Comparison of ENCODE assay signal across 19 cellular contexts in the genomic region with DNA sequence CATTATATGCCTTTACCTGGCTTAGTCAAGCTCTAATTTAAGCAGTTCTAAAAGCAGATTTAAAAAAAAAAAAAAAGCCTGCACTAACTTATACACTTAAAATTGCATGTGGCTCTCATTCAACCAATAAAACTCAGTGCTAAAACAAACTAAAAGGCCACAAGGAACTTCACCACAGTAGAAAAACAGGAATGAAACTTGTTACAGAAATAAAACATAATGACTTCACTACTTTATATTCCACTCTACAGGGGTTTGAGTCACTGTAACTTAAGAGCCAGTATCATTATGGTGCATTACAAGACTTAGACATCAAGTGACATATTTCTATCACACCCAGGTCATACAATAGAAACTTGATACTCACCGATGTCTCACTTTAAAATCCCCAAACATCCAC. TPM values are rescaled to one million over a fixed set of nuclear protein-coding genes. Genes with fewer than 3 reads are reported as not detected.
DNase-seq lines count a peak whose midpoint lies in the region; ATAC-seq lines count a peak whose summit lies in the region.
"Had no signal": no experiment of that assay in that cellular context is flagged by ENCODE, and none has a peak within 500 bp of the region (broad histone marks: within the 10 kb centered on the region; RNA-seq: fewer than 3 reads in every experiment).

No MANE protein-coding gene starts in this region.

- intact Hi-C loops in activated T-helper 1 cell treated with anti-CD3 and anti-CD28 coated beads, Interleukin-12 subunit alpha, Interleukin-12 subunit beta, Interleukin-2, Interleukin-4 antibody, amounts not matched to agents 30 ng/mL and 10 ng/mL and 1 ng/mL, durations not matched to agents 14 hours and 24 hours and 36 hours (cut with micrococcal nuclease): no loop called here

- ATAC-seq in activated T-cell treated with anti-CD3 and anti-CD28 coated beads, Interleukin-2, amount 50 U/mL, for 72 hours (replicated peaks in 1 of 2): peak; percentile 90 to 94
- peak; percentile 58 for ATAC-seq in HG02938 (IDR thresholded peaks at IDR 0.05; ENCODE audit: unreplicated experiment)
- ATAC-seq in stimulated activated naive CD8-positive, alpha-beta T cell treated with anti-CD3 and anti-CD28 coated beads, Interleukin-15, Interleukin-2, amounts not matched to agents 100 U/mL and 50 U/mL, for 24 hours: peak; percentile 73
- no peak for ATAC-seq in HG03139 (IDR thresholded peaks at IDR 0.05; ENCODE audit: unreplicated experiment)
- ATAC-seq: esophagus mucosa, HepG2, lower lobe of right lung had no signal

- H3K9me3 Mint-ChIP-seq in activated T-cell treated with anti-CD3 and anti-CD28 coated beads, Interleukin-2, amount 50 U/mL, for 72 hours: peaks cover 0 to 3% of the 10 kb centered on the region in 2 donors
- no peaks in the 10 kb centered on the region for H3K9me3 Mint-ChIP-seq in activated T-helper 1 cell treated with anti-CD3 and anti-CD28 coated beads, Interleukin-12 subunit alpha, Interleukin-12 subunit beta, Interleukin-2, Interleukin-4 antibody, amounts not matched to agents 30 ng/mL and 10 ng/mL and 1 ng/mL, durations not matched to agents 14 hours and 24 hours and 36 hours
- H3K9me3 Mint-ChIP-seq: neural progenitor cell had no signal

- H3K4me1 Mint-ChIP-seq in activated T-cell treated with anti-CD3 and anti-CD28 coated beads, Interleukin-2, amount 50 U/mL, for 72 hours (ENCODE audit: low read depth): peaks cover 13% of the 10 kb centered on the region
- H3K4me1 Mint-ChIP-seq in activated T-helper 1 cell treated with anti-CD3 and anti-CD28 coated beads, Interleukin-12 subunit alpha, Interleukin-12 subunit beta, Interleukin-2, Interleukin-4 antibody, amounts not matched to agents 30 ng/mL and 10 ng/mL and 1 ng/mL, durations not matched to agents 14 hours and 24 hours and 36 hours (ENCODE audit: low read depth): peaks cover 9% of the 10 kb centered on the region
- H3K4me1 Mint-ChIP-seq: activated B cell treated with CpG ODN at 0.5 μM for 24 hours; central memory CD8-positive, alpha-beta T cell had no signal

- H3K27ac Mint-ChIP-seq in activated T-cell treated with anti-CD3 and anti-CD28 coated beads, Interleukin-2, amount 50 U/mL, for 72 hours: peak overlapping the region; percentile 98
- H3K27ac Mint-ChIP-seq in activated T-helper 1 cell treated with anti-CD3 and anti-CD28 coated beads, Interleukin-12 subunit alpha, Interleukin-12 subunit beta, Interleukin-2, Interleukin-4 antibody, amounts not matched to agents 30 ng/mL and 10 ng/mL and 1 ng/mL, durations not matched to agents 14 hours and 24 hours and 36 hours: peak overlapping the region; percentile 62
- H3K27ac Mint-ChIP-seq: activated B cell treated with CpG ODN at 0.5 μM for 24 hours, neural progenitor cell had no signal

- peaks cover 7% of the 10 kb centered on the region for H3K27me3 Mint-ChIP-seq in activated T-cell treated with anti-CD3 and anti-CD28 coated beads, Interleukin-2, amount 50 U/mL, for 72 hours (ENCODE audit: low read depth)
- H3K27me3 Mint-ChIP-seq in activated T-helper 1 cell treated with anti-CD3 and anti-CD28 coated beads, Interleukin-12 subunit alpha, Interleukin-12 subunit beta, Interleukin-2, Interleukin-4 antibody, amounts not matched to agents 30 ng/mL and 10 ng/mL and 1 ng/mL, durations not matched to agents 14 hours and 24 hours and 36 hours (ENCODE audit: insufficient read depth): no peaks in the 10 kb centered on the region
- H3K27me3 Mint-ChIP-seq: activated B cell treated with CpG ODN at 0.5 μM for 24 hours; central memory CD8-positive, alpha-beta T cell had no signal

- no peak for DNase-seq in activated T-cell treated with anti-CD3 and anti-CD28 coated beads, Interleukin-2, amount 50 U/mL, for 72 hours
- no peak for DNase-seq in activated T-cell treated with anti-CD3 and anti-CD28 coated beads, Interleukin-2, amount 50 U/mL, for 48 hours
- no peak for DNase-seq in activated T-helper 1 cell treated with anti-CD3 and anti-CD28 coated beads, Interleukin-12 subunit alpha, Interleukin-12 subunit beta, Interleukin-2, Interleukin-4 antibody, amounts not matched to agents 30 ng/mL and 10 ng/mL and 1 ng/mL, durations not matched to agents 14 hours and 24 hours and 36 hours (ENCODE audit: low spot score)
- no peak for DNase-seq in stimulated activated naive CD8-positive, alpha-beta T cell treated with anti-CD3 and anti-CD28 coated beads, Interleukin-15, Interleukin-2, amounts not matched to agents 100 U/mL and 50 U/mL, for 24 hours
- no peak for DNase-seq in HuH-7.5 (ENCODE audit: low spot score)
- no peak for DNase-seq in NCI-H146 treated with DMSO at 0.1 percent for 48 hours (lab: John Stamatoyannopoulos, UW; ENCODE audit: unreplicated experiment)
- DNase-seq: activated B cell treated with CpG ODN at 0.5 μM for 24 hours, activated gamma-delta T cell, hypothalamus, lower lobe of right lung, NCI-H1417 treated with DMSO at 0.1 percent for 48 hours, sigmoid colon, substantia nigra had no signal

- H3K36me3 Mint-ChIP-seq in activated T-cell treated with anti-CD3 and anti-CD28 coated beads, Interleukin-2, amount 50 U/mL, for 72 hours (ENCODE audit: insufficient read depth in 2 of 2): no peaks in the 10 kb centered on the region
- H3K36me3 Mint-ChIP-seq in activated T-helper 1 cell treated with anti-CD3 and anti-CD28 coated beads, Interleukin-12 subunit alpha, Interleukin-12 subunit beta, Interleukin-2, Interleukin-4 antibody, amounts not matched to agents 30 ng/mL and 10 ng/mL and 1 ng/mL, durations not matched to agents 14 hours and 24 hours and 36 hours (ENCODE audit: low read depth): no peaks in the 10 kb centered on the region
- H3K36me3 Mint-ChIP-seq: neural progenitor cell had no signal

- peak overlapping the region in 1 of 2 donors; percentile 65 for H3K4me3 Mint-ChIP-seq in activated T-cell treated with anti-CD3 and anti-CD28 coated beads, Interleukin-2, amount 50 U/mL, for 72 hours
- no peak overlapping the region for H3K4me3 Mint-ChIP-seq in activated T-helper 1 cell treated with anti-CD3 and anti-CD28 coated beads, Interleukin-12 subunit alpha, Interleukin-12 subunit beta, Interleukin-2, Interleukin-4 antibody, amounts not matched to agents 30 ng/mL and 10 ng/mL and 1 ng/mL, durations not matched to agents 14 hours and 24 hours and 36 hours
- H3K4me3 Mint-ChIP-seq: activated B cell treated with CpG ODN at 0.5 μM for 24 hours; central memory CD8-positive, alpha-beta T cell; neural progenitor cell had no signal

RNA-seq across cellular contexts. Expression of gene CA10, which starts 11.1 kb away (rescaled TPM):
- not detected for total RNA-seq in activated T-cell treated with anti-CD3 and anti-CD28 coated beads, Interleukin-2, amount 50 U/mL, for 72 hours
- not detected in 2 replicates for total RNA-seq in activated T-helper 1 cell treated with anti-CD3 and anti-CD28 coated beads, Interleukin-12 subunit alpha, Interleukin-12 subunit beta, Interleukin-2, Interleukin-4 antibody, amounts not matched to agents 30 ng/mL and 10 ng/mL and 1 ng/mL, durations not matched to agents 14 hours and 24 hours and 36 hours
- total RNA-seq: activated B cell treated with CpG ODN at 0.5 μM for 24 hours, esophagus mucosa, HepG2, lower lobe of right lung had no signal
